In genomic region chr12:94770397-94770759, GRCh38 we compare ENCODE assay signal across 22 cellular contexts.
DNase-seq lines count a peak whose midpoint lies in the region; ATAC-seq and TF ChIP-seq lines count a peak whose summit lies in the region.
"Had no signal": no experiment of that assay in that cellular context is flagged by ENCODE, and none has a peak within 500 bp of the region (broad histone marks: within the 10 kb centered on the region; RNA-seq: fewer than 3 reads in every experiment).

No MANE protein-coding gene starts in this region.

- H3K4me1 Mint-ChIP-seq in GM23338 (peaks cover 35% of the 10 kb centered on the region), endothelial cell (ENCODE audit: unreplicated experiment) (peaks cover 46% of the 10 kb centered on the region)
- no peaks in the 10 kb centered on the region for H3K4me1 Mint-ChIP-seq in activated CD4-positive, alpha-beta T cell treated with anti-CD3 and anti-CD28 coated beads, Interleukin-2, amount 10 ng/mL, durations not matched to agents 24 days and 14 days

- H3K9me3 Mint-ChIP-seq in GM23338 (no peaks in the 10 kb centered on the region), endothelial cell (ENCODE audit: unreplicated experiment) (no peaks in the 10 kb centered on the region)
- no peaks in the 10 kb centered on the region for H3K9me3 Mint-ChIP-seq in activated CD4-positive, alpha-beta T cell treated with anti-CD3 and anti-CD28 coated beads, Interleukin-2, amount 10 ng/mL, durations not matched to agents 24 days and 14 days
- H3K9me3 Mint-ChIP-seq: CD4-positive, alpha-beta T cell had no signal

- POLR2A ChIA-PET in OCI-LY7 (lab: Charles Lee): interaction anchor here (1.1 to 2.7 kb wide), 7 partner anchors 12 to 104 kb away, joined by 3 to 27 read pairs (median 5); no protein-coding TSS in a partner anchor

- H3K27ac ChIP-seq in GM23338 (ENCODE audit: low read depth) (no peak overlapping the region), OCI-LY7 (ENCODE audit: low read depth, low read length, poor library complexity, severe bottlenecking) (peak overlapping the region; percentile 97), prostate gland (peak overlapping the region; percentile 43 to 50)

- no peak for TF ChIP-seq POLR2A in prostate gland (IDR thresholded peaks at IDR 0.05)

- H2AFZ ChIP-seq in GM23338: no peak overlapping the region
- peak overlapping the region; percentile 33; the same call in 1 of the 2 replicates for H2AFZ ChIP-seq in OCI-LY7 (ENCODE audit: low read length)

- H3K9me2 ChIP-seq in GM23338 (ENCODE audit: insufficient read depth): no peaks in the 10 kb centered on the region
- H3K9me2 ChIP-seq in OCI-LY7 (ENCODE audit: insufficient read depth, low read length): no peaks in the 10 kb centered on the region

- 38% methylated on average over 1 of the region's 1 CpG for WGBS in prostate gland

- H3K4me3 ChIP-seq in GM23338 (no peak overlapping the region), OCI-LY7 (ENCODE audit: low read depth, low read length, poor library complexity, severe bottlenecking) (peak overlapping the region; percentile 63), prostate gland (no peak overlapping the region)
- H3K4me3 ChIP-seq: HAP-1 had no signal

- CTCF ChIA-PET in OCI-LY7 (lab: Charles Lee; ENCODE audit: unreplicated experiment): interaction anchor here (0.6 kb wide), 1 partner anchor 41 kb away, joined by 4 read pairs; no protein-coding TSS in a partner anchor

- H3K4me3 Mint-ChIP-seq in GM23338 (no peak overlapping the region), endothelial cell (ENCODE audit: unreplicated experiment) (no peak overlapping the region)
- H3K4me3 Mint-ChIP-seq in activated CD4-positive, alpha-beta T cell treated with anti-CD3 and anti-CD28 coated beads, Interleukin-2, amount 10 ng/mL, durations not matched to agents 24 days and 14 days: no peak overlapping the region
- H3K4me3 Mint-ChIP-seq: CD4-positive, alpha-beta T cell had no signal

- peaks cover 29% of the 10 kb centered on the region for H3K4me1 ChIP-seq in GM23338 (ENCODE audit: insufficient read depth)
- H3K4me1 ChIP-seq in OCI-LY7 (ENCODE audit: insufficient read depth, low read length, poor library complexity, severe bottlenecking): peaks cover 50% of the 10 kb centered on the region
- H3K4me1 ChIP-seq in prostate gland (replicated peaks): peaks cover 4% of the 10 kb centered on the region
- H3K4me1 ChIP-seq: BE2C, Caco-2 had no signal

- no peaks in the 10 kb centered on the region for H4K20me1 ChIP-seq in GM23338 (replicated peaks; ENCODE audit: insufficient read depth)
- no peaks in the 10 kb centered on the region for H4K20me1 ChIP-seq in OCI-LY7 (ENCODE audit: insufficient read depth, low read length)

- no peak for TF ChIP-seq CTCF in GM23338 (conservative IDR thresholded peaks at IDR 0.05; ENCODE audit: low read depth in 2 of 2)
- TF ChIP-seq CTCF in OCI-LY7 (conservative IDR thresholded peaks at IDR 0.05; ENCODE audit: low read length): no peak
- TF ChIP-seq CTCF in endothelial cell (IDR thresholded peaks at IDR 0.05; ENCODE audit: unreplicated experiment): no peak
- no peak for TF ChIP-seq CTCF in prostate gland (IDR thresholded peaks at IDR 0.05)

- H3K9me3 ChIP-seq in OCI-LY7 (ENCODE audit: low read length) (peaks cover 9% of the 10 kb centered on the region; the same call in 1 of the 2 replicates), prostate gland (no peaks in the 10 kb centered on the region)
- H3K9me3 ChIP-seq: BE2C, Caco-2, HAP-1 had no signal

- intact Hi-C loops in OCI-LY7 (cut with micrococcal nuclease; ENCODE audit: unreplicated experiment) (no loop called here), prostate gland (cut with DNase I) (no loop called here), Right ventricle myocardium superior (cut with DNase I) (no loop called here)
- intact Hi-C loops in activated CD4-positive, alpha-beta T cell treated with anti-CD3 and anti-CD28 coated beads, Interleukin-2, amount 10 ng/mL, durations not matched to agents 24 days and 14 days (cut with micrococcal nuclease): no loop called here

- H3K27me3 Mint-ChIP-seq in GM23338 (ENCODE audit: insufficient read depth, low read depth, poor library complexity) (peaks cover 5% of the 10 kb centered on the region), endothelial cell (ENCODE audit: unreplicated experiment) (peaks cover under 1% of the 10 kb centered on the region)
- H3K27me3 Mint-ChIP-seq in activated CD4-positive, alpha-beta T cell treated with anti-CD3 and anti-CD28 coated beads, Interleukin-2, amount 10 ng/mL, durations not matched to agents 24 days and 14 days: peaks cover 30% of the 10 kb centered on the region

- no peaks in the 10 kb centered on the region for H3K79me2 ChIP-seq in GM23338 (replicated peaks; ENCODE audit: insufficient read depth)
- no peaks in the 10 kb centered on the region; the same call in 1 of the 2 replicates for H3K79me2 ChIP-seq in OCI-LY7 (ENCODE audit: insufficient read depth, low read depth, low read length)

- H3K27ac Mint-ChIP-seq in GM23338 (no peak overlapping the region), endothelial cell (ENCODE audit: unreplicated experiment) (peak overlapping the region; percentile 6)
- no peak overlapping the region for H3K27ac Mint-ChIP-seq in activated CD4-positive, alpha-beta T cell treated with anti-CD3 and anti-CD28 coated beads, Interleukin-2, amount 10 ng/mL, durations not matched to agents 24 days and 14 days
- H3K27ac Mint-ChIP-seq: CD4-positive, alpha-beta T cell had no signal

- H3K36me3 ChIP-seq in GM23338 (ENCODE audit: insufficient read depth): no peaks in the 10 kb centered on the region
- peaks cover 7% of the 10 kb centered on the region; the same call in 1 of the 2 replicates for H3K36me3 ChIP-seq in OCI-LY7 (ENCODE audit: insufficient read depth, low read length)
- no peaks in the 10 kb centered on the region for H3K36me3 ChIP-seq in prostate gland
- H3K36me3 ChIP-seq: BE2C, HAP-1 had no signal

- DNase-seq in GM23338 (ENCODE audit: low spot score) (no peak), OCI-LY7 (ENCODE audit: low spot score) (no peak), endothelial cell (ENCODE audit: low spot score) (no peak), prostate gland (ENCODE audit: low spot score) (no peak), Right ventricle myocardium superior (no peak), cerebellar nuclear complex (lab: John Stamatoyannopoulos, UW) (no peak)
- no peak for DNase-seq in activated CD4-positive, alpha-beta T cell treated with anti-CD3 and anti-CD28 coated beads, Interleukin-2, amount 10 ng/mL, durations not matched to agents 24 days and 14 days
- DNase-seq: BE2C; Caco-2; CD4-positive, alpha-beta T cell; MV-4-11; NCI-H1417; NCI-H187; NCI-H2107; NCI-H510A; NCI-H774; PC-3; RPMI8226; SIG-M5 had no signal

- no TSS peak for BruUV-seq in OCI-LY7 (replicated peaks; lab: Mats Ljungman, UMichigan)

- no peaks in the 10 kb centered on the region for H3K27me3 ChIP-seq in GM23338 (ENCODE audit: insufficient read depth)
- H3K27me3 ChIP-seq in prostate gland (replicated peaks; ENCODE audit: insufficient read depth): no peaks in the 10 kb centered on the region

- no peaks in the 10 kb centered on the region for H3F3A ChIP-seq in GM23338 (replicated peaks; ENCODE audit: low read depth)

- H3K36me3 Mint-ChIP-seq in GM23338 (ENCODE audit: low read depth) (no peaks in the 10 kb centered on the region), endothelial cell (ENCODE audit: low read depth, unreplicated experiment) (no peaks in the 10 kb centered on the region)
- H3K36me3 Mint-ChIP-seq in activated CD4-positive, alpha-beta T cell treated with anti-CD3 and anti-CD28 coated beads, Interleukin-2, amount 10 ng/mL, durations not matched to agents 24 days and 14 days (ENCODE audit: low read depth): no peaks in the 10 kb centered on the region

- H3K4me2 ChIP-seq in GM23338 (no peak overlapping the region), OCI-LY7 (ENCODE audit: low read length) (peak overlapping the region; percentile 92)

- ATAC-seq in GM23338 (peak; percentile 31; the same call in 2 of the 3 replicates), HG03439 (IDR thresholded peaks at IDR 0.05; ENCODE audit: unreplicated experiment) (no peak), Right ventricle myocardium superior (ENCODE audit: poor library complexity) (no peak)
- ATAC-seq: PC-3, SK-N-SH treated with all-trans-retinoic acid at 6 μM for 48 hours had no signal

TF ChIP-seq in GM23338, 12 proteins besides CTCF, POLR2A, EP300 and RAD21 (continues in another document):
- TF ChIP-seq CREB1 (CRISPR knock-in tag; IDR thresholded peaks at IDR 0.05; ENCODE audit: low read depth): no peak
- no peak for TF ChIP-seq REST (IDR thresholded peaks at IDR 0.05; ENCODE audit: unreplicated experiment)
- no peak for TF ChIP-seq STAT1 (IDR thresholded peaks at IDR 0.05; ENCODE audit: unreplicated experiment)
- no peak for TF ChIP-seq ZNF114 (CRISPR knock-in tag; IDR thresholded peaks at IDR 0.05)
- no peak for TF ChIP-seq ZNF331 (CRISPR knock-in tag; IDR thresholded peaks at IDR 0.05; ENCODE audit: low read depth)
- TF ChIP-seq EZH2 (IDR thresholded peaks at IDR 0.05; ENCODE audit: low read depth, unreplicated experiment): no peak
- TF ChIP-seq NANOG (IDR thresholded peaks at IDR 0.05; ENCODE audit: borderline replicate concordance): no peak
- TF ChIP-seq EZH2phosphoT487 (IDR thresholded peaks at IDR 0.05; ENCODE audit: unreplicated experiment): no peak
